Comparison of ENCODE assay signal across 2 cellular contexts in genomic region chr3:112682361-112682760, GRCh38.
TF ChIP-seq lines count a peak whose summit lies in the region.

No MANE protein-coding gene starts in this region.

TF ChIP-seq in HCT116, 20 proteins besides CTCF, POLR2A, EP300 and RAD21 (continued from another document):
- TF ChIP-seq POLR2AphosphoS5 (IDR thresholded peaks at IDR 0.05; ENCODE audit: low read depth, low read length) (no peak), JUND (IDR thresholded peaks at IDR 0.05) (no peak), SRF (IDR thresholded peaks at IDR 0.05; ENCODE audit: low read depth) (no peak), SIN3A (IDR thresholded peaks at IDR 0.05; ENCODE audit: low read depth) (no peak), EGR1 (IDR thresholded peaks at IDR 0.05; ENCODE audit: low read depth) (no peak), ZFX (IDR thresholded peaks at IDR 0.05) (no peak), ATF3 (IDR thresholded peaks at IDR 0.05) (no peak), ELF1 (IDR thresholded peaks at IDR 0.05; ENCODE audit: borderline replicate concordance, low read depth) (no peak), CEBPB (IDR thresholded peaks at IDR 0.05; ENCODE audit: low read depth) (no peak), CBX3 (IDR thresholded peaks at IDR 0.05; ENCODE audit: low read depth) (no peak), ZBTB33 (IDR thresholded peaks at IDR 0.05; ENCODE audit: extremely low read depth, insufficient replicate concordance, low read length) (no peak), SP1 (IDR thresholded peaks at IDR 0.05; ENCODE audit: low read depth) (no peak)

TF ChIP-seq in SK-N-SH treated with all-trans-retinoic acid at 6 μM for 48 hours, 23 proteins besides CTCF, POLR2A, EP300 and RAD21:
- TF ChIP-seq PATZ1 (CRISPR knock-in tag; IDR thresholded peaks at IDR 0.05; ENCODE audit: borderline replicate concordance) (no peak), RARB (CRISPR knock-in tag; IDR thresholded peaks at IDR 0.05) (no peak), TSHZ2 (CRISPR knock-in tag; IDR thresholded peaks at IDR 0.05) (no peak), ZFP30 (CRISPR knock-in tag; IDR thresholded peaks at IDR 0.05) (no peak), ZNF70 (CRISPR knock-in tag; IDR thresholded peaks at IDR 0.05) (no peak), POU6F1 (CRISPR knock-in tag; IDR thresholded peaks at IDR 0.05; ENCODE audit: borderline replicate concordance, low read depth) (no peak), ARNTL (CRISPR knock-in tag; IDR thresholded peaks at IDR 0.05; ENCODE audit: borderline replicate concordance, low read depth) (no peak), ZFP3 (CRISPR knock-in tag; IDR thresholded peaks at IDR 0.05) (no peak)
